In the genomic region with DNA sequence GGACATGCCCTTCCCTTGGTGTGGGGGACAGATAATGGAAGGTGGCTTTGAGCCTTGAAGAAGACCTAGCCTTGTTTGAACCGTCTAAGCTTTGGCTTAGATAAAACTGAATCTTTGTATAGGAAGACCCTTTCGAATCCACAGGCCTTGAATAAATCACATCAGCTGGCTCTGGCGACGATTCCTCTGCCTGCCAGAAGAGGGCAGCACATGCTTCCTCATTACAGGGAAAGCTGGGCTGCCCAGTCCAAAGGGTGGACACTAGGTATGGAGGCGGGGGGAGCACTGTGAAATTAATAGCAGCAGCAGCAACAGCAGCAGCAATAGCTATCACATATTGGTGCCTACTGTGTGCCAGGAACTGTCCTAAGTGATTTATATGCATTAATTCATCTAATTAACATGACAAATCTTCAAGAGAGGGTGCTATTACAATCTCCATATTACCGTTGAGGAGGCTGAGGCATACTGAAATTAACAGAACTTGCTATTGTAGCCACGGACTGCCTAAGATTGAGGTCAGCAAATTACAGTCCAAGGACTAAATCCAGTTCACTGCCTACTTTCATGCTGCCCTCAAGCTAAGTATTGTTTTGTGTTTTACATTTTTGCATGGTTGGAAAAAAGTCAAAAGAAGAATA, we compare ENCODE assay signal across 8 cellular contexts.
DNase-seq lines count a peak whose midpoint lies in the region; TF ChIP-seq lines count a peak whose summit lies in the region.

No MANE protein-coding gene starts in this region.

- no peaks in the 10 kb centered on the region; the same call in 1 of the 2 replicates for H4K20me1 ChIP-seq in KMS-11 (ENCODE audit: insufficient read depth)

- no peaks in the 10 kb centered on the region for H3K36me3 ChIP-seq in KMS-11 (ENCODE audit: insufficient read depth)
- no peaks in the 10 kb centered on the region for H3K36me3 ChIP-seq in SJSA1
- no peaks in the 10 kb centered on the region for H3K36me3 ChIP-seq in parathyroid adenoma (ENCODE audit: control insufficient read depth, insufficient read depth, low read length)

- H2AFZ ChIP-seq in KMS-11 (ENCODE audit: low read depth), result peak overlapping the region; percentile 19; the same call in 1 of the 2 replicates
- H2AFZ ChIP-seq in parathyroid adenoma, result no peak overlapping the region

- H3K27me3 ChIP-seq in KMS-11 (ENCODE audit: insufficient read depth, low read depth) (no peaks in the 10 kb centered on the region), SJSA1 (replicated peaks) (no peaks in the 10 kb centered on the region), parathyroid adenoma (ENCODE audit: control insufficient read depth, insufficient read depth, low read length) (no peaks in the 10 kb centered on the region)

- peaks cover 16% of the 10 kb centered on the region for H3K4me1 ChIP-seq in KMS-11 (ENCODE audit: low read depth, poor library complexity, severe bottlenecking)
- H3K4me1 ChIP-seq in SJSA1 (replicated peaks), result peaks cover 79% of the 10 kb centered on the region
- no peaks in the 10 kb centered on the region for H3K4me1 ChIP-seq in parathyroid adenoma

- H3K27ac ChIP-seq in KMS-11, result no peak overlapping the region
- H3K27ac ChIP-seq in SJSA1, result peak overlapping the region; percentile 100
- no peak overlapping the region for H3K27ac ChIP-seq in parathyroid adenoma

- H3K4me3 ChIP-seq in KMS-11 (IDR thresholded peaks at IDR 0.05; ENCODE audit: insufficient read depth, low read depth, low read length), result no peak overlapping the region
- H3K4me3 ChIP-seq in SJSA1, result no peak overlapping the region
- no peak overlapping the region for H3K4me3 ChIP-seq in parathyroid adenoma (ENCODE audit: low read depth, low read length)

- H3K9me3 ChIP-seq in SJSA1 (replicated peaks) (no peaks in the 10 kb centered on the region), parathyroid adenoma (ENCODE audit: control insufficient read depth, low read length) (no peaks in the 10 kb centered on the region)

- H3K79me2 ChIP-seq in KMS-11 (ENCODE audit: insufficient read depth, low read depth) (no peaks in the 10 kb centered on the region), parathyroid adenoma (no peaks in the 10 kb centered on the region)

- TF ChIP-seq CTCF in KMS-11 (conservative IDR thresholded peaks at IDR 0.05; ENCODE audit: low read depth, low read length) (peak; percentile 98), parathyroid adenoma (IDR thresholded peaks at IDR 0.05) (peak; percentile 94)

- DNase-seq in DMS153 (lab: John Stamatoyannopoulos, UW) (peak; percentile 9), SJSA1 (ENCODE audit: low read depth in 1 of 2, low spot score in 2 of 2) (peak; percentile 86 to 97), globus pallidus (ENCODE audit: low spot score) (peak; percentile 36), ureter (ENCODE audit: low spot score) (peak; percentile 64), NCI-H446 treated with DMSO at 0.1 percent for 48 hours (lab: John Stamatoyannopoulos, UW) (no peak)
- peak; percentile 1 to 24 (median 15) for DNase-seq in activated naive CD4-positive, alpha-beta T cell (lab: John Stamatoyannopoulos, UW)

- H3K9ac ChIP-seq in KMS-11, result no peak overlapping the region
- no peak overlapping the region for H3K9ac ChIP-seq in parathyroid adenoma

- H3K4me2 ChIP-seq in KMS-11, result no peak overlapping the region
- H3K4me2 ChIP-seq in parathyroid adenoma (ENCODE audit: low read length), result no peak overlapping the region
